ENCODE assay signal across 18 cellular contexts in genomic region chr9:121675969-121676822, GRCh38. TPM values are rescaled to one million over a fixed set of nuclear protein-coding genes. Genes with fewer than 3 reads are reported as not detected.
DNase-seq lines count a peak whose midpoint lies in the region; ATAC-seq and TF ChIP-seq lines count a peak whose summit lies in the region.
"Had no signal": no experiment of that assay in that cellular context is flagged by ENCODE, and none has a peak within 500 bp of the region (broad histone marks: within the 10 kb centered on the region; RNA-seq: fewer than 3 reads in every experiment).

No MANE protein-coding gene starts in this region.

- no peak for TF ChIP-seq CTCF in tibial nerve (IDR thresholded peaks at IDR 0.05)

- no peak overlapping the region for H3K4me3 ChIP-seq in tibial nerve
- H3K4me3 ChIP-seq: vagina had no signal

- DNase-seq in Ammon's horn (ENCODE audit: low spot score) (peak; percentile 64), left ventricle myocardium superior (peak; percentile 68), occipital lobe (lab: John Stamatoyannopoulos, UW) (peak; percentile 41), GF-D8 (lab: John Stamatoyannopoulos, UW) (no peak), NCI-H146 (lab: John Stamatoyannopoulos, UW) (no peak), tibial nerve (ENCODE audit: low spot score in 2 of 2) (no peak)
- DNase-seq: activated CD4-positive, CD25-positive, alpha-beta regulatory T cell; activated gamma-delta T cell; endodermal cell; foreskin keratinocyte; NCI-H1436 treated with DMSO at 0.1 percent for 48 hours; NCI-H524 treated with DMSO at 0.1 percent for 48 hours; stimulated activated CD4-positive, alpha-beta T cell treated with anti-CD3 and anti-CD28 coated beads, Interleukin-1b, Interleukin-23, amount 100 ng/mL, for 48 hours; SW 1271 had no signal

- TF ChIP-seq POLR2A in tibial nerve (IDR thresholded peaks at IDR 0.05) = no peak

- intact Hi-C loops in left ventricle myocardium superior (cut with micrococcal nuclease) = no loop called here

- H3K27me3 ChIP-seq in tibial nerve = no peaks in the 10 kb centered on the region
- H3K27me3 ChIP-seq: vagina had no signal

- H3K27ac ChIP-seq in angular gyrus (ENCODE audit: low read depth, low read length) = peak overlapping the region; percentile 11
- H3K27ac ChIP-seq in tibial nerve = no peak overlapping the region
- H3K27ac ChIP-seq: foreskin keratinocyte, vagina had no signal

- TF ChIP-seq EP300 in tibial nerve (IDR thresholded peaks at IDR 0.05) = no peak

- H3K9me3 ChIP-seq in tibial nerve = no peaks in the 10 kb centered on the region
- H3K9me3 ChIP-seq: vagina had no signal

- H3K4me1 ChIP-seq in tibial nerve = no peaks in the 10 kb centered on the region
- H3K4me1 ChIP-seq: foreskin keratinocyte had no signal

- WGBS in tibial nerve, 2 donors = 81 to 83% methylated on average over 16 of the region's 16 CpGs

- peaks cover 0 to 13% (median 0%) of the 10 kb centered on the region in 3 donors for H3K36me3 ChIP-seq in tibial nerve

- ATAC-seq in left ventricle myocardium superior (peak; percentile 75), HG03045 (IDR thresholded peaks at IDR 0.05; ENCODE audit: unreplicated experiment) (no peak)
- ATAC-seq: foreskin keratinocyte, Panc1 had no signal

RNA-seq across cellular contexts. Expression of gene DAB2IP, which starts 24.8 kb away (rescaled TPM):
- 54.8 TPM for total RNA-seq in left ventricle myocardium superior
- 11.9 TPM for total RNA-seq in occipital lobe
- total RNA-seq in tibial nerve = 10 to 100 TPM; 35.2 to 56.4 (median 51.4) TPM

Comparison
In these comparisons a context has a peak if more than half of its experiments do, and no peak if none do; other contexts are left out.
1. DNase-seq: peak in Ammon's horn (single experiment), left ventricle myocardium superior (single experiment) and occipital lobe (single experiment); none in GF-D8 (single experiment), NCI-H146 (single experiment) and tibial nerve (0 of 2).